In genomic region chr11:78929092-78929905, GRCh38 we compare ENCODE assay signal across 1 cellular context.
TF ChIP-seq lines count a peak whose summit lies in the region.

No MANE protein-coding gene starts in this region.

TF ChIP-seq in GM23338, 12 proteins besides CTCF, POLR2A, EP300 and RAD21 (continued from another document):
- TF ChIP-seq ZNF462 (CRISPR knock-in tag; IDR thresholded peaks at IDR 0.05) (peak; percentile 89), NANOG (IDR thresholded peaks at IDR 0.05; ENCODE audit: borderline replicate concordance) (peak; percentile 89), STAT1 (IDR thresholded peaks at IDR 0.05; ENCODE audit: unreplicated experiment) (no peak), ZNF331 (CRISPR knock-in tag; IDR thresholded peaks at IDR 0.05; ENCODE audit: low read depth) (no peak), POLR2AphosphoS5 (IDR thresholded peaks at IDR 0.05; ENCODE audit: low read depth) (peak; percentile 41)
TF ChIP-seq in GM23338: peak in this region for 5.
